Comparison of ENCODE assay signal across 31 cellular contexts in genomic region chr7:101479217-101479616, GRCh38.
"Had no signal": no experiment of that assay in that cellular context is flagged by ENCODE, and none has a peak within 500 bp of the region (broad histone marks: within the 10 kb centered on the region; RNA-seq: fewer than 3 reads in every experiment).

No MANE protein-coding gene starts in this region.

- H3K9me3 ChIP-seq: ovary, thyroid gland had no signal

- ATAC-seq: naive thymus-derived CD4-positive, alpha-beta T cell; natural killer cell; psoas muscle; right cardiac atrium; sciatic nerve; stimulated activated memory B cell treated with anti-CD40 and anti-IgM and Interleukin-4, amounts not matched to agents 10 μg/mL and 1 μg/mL and 100 μg/mL, for 72 hours; stimulated activated naive CD8-positive, alpha-beta T cell treated with anti-CD3 and anti-CD28 coated beads, Interleukin-15, amount 100 ng/mL, for 72 hours; stimulated activated naive CD8-positive, alpha-beta T cell treated with anti-CD3 and anti-CD28 coated beads, Interleukin-15, Interleukin-2, amounts not matched to agents 100 U/mL and 50 U/mL, for 24 hours had no signal

- FAIRE-seq: urothelium cell line had no signal

- H3K4me2 ChIP-seq: neural progenitor cell, smooth muscle cell had no signal

- H3K4me3 ChIP-seq: neural progenitor cell, ovary, psoas muscle, skin epidermis, smooth muscle cell, spleen, suprapubic skin, thoracic aorta, thyroid gland, tibial nerve, upper lobe of left lung, vagina had no signal

- H3K36me3 ChIP-seq: ovary, spleen, suprapubic skin, thoracic aorta, thyroid gland, tibial nerve, upper lobe of left lung, vagina had no signal

- H3K27ac ChIP-seq: neural progenitor cell, ovary, parathyroid adenoma, psoas muscle, skin epidermis, spleen, suprapubic skin, thoracic aorta, thyroid gland, tibial nerve, upper lobe of left lung, vagina had no signal

- H3K27me3 ChIP-seq: neural progenitor cell, ovary, thyroid gland, tibial nerve, upper lobe of left lung, vagina had no signal

- H3K79me2 ChIP-seq: parathyroid adenoma had no signal

- H2AFZ ChIP-seq: neural progenitor cell, parathyroid adenoma had no signal

- DNase-seq: naive thymus-derived CD4-positive, alpha-beta T cell; natural killer cell; occipital lobe; ovary; posterior cingulate gyrus; psoas muscle; right cardiac atrium; spleen; stimulated activated CD4-positive, alpha-beta T cell treated with anti-CD3 and anti-CD28 coated beads, Interleukin-12 subunit alpha, Interleukin-12 subunit beta, amount 100 ng/mL, for 4 hours; stimulated activated CD4-positive, alpha-beta T cell treated with anti-CD3 and anti-CD28 coated beads, Interleukin-1b, Interleukin-23, amount 100 ng/mL, for 48 hours; stimulated activated CD4-positive, alpha-beta T cell treated with anti-CD3 and anti-CD28 coated beads, Interleukin-4, amount 100 ng/mL, for 1 hour; stimulated activated CD4-positive, alpha-beta T cell treated with anti-CD3 and anti-CD28 coated beads, Interleukin-4, amount 100 ng/mL, for 4 hours; stimulated activated CD8-positive, alpha-beta memory T cell treated with anti-CD3 and anti-CD28 coated beads, Interleukin-4, amount 100 ng/mL, for 48 hours; stimulated activated naive CD4-positive, alpha-beta T cell; stimulated activated naive CD8-positive, alpha-beta T cell treated with anti-CD3 and anti-CD28 coated beads, Interleukin-15, amount 100 ng/mL, for 72 hours; stimulated activated naive CD8-positive, alpha-beta T cell treated with anti-CD3 and anti-CD28 coated beads, Interleukin-15, Interleukin-2, amounts not matched to agents 100 U/mL and 50 U/mL, for 24 hours; substantia nigra; thyroid gland; trophoblast cell; upper lobe of left lung had no signal

- H3K9ac ChIP-seq: neural progenitor cell, parathyroid adenoma had no signal

- H3K4me1 ChIP-seq: neural progenitor cell, parathyroid adenoma, psoas muscle, spleen, suprapubic skin, thyroid gland, tibial nerve, upper lobe of left lung, vagina had no signal
